In genomic region chrY:22994791-22995190, GRCh38 we compare ENCODE assay signal across 17 cellular contexts. TPM values are rescaled to one million over a fixed set of nuclear protein-coding genes. Genes with fewer than 3 reads are reported as not detected.
"Had no signal": no experiment of that assay in that cellular context is flagged by ENCODE, and none has a peak within 500 bp of the region (broad histone marks: within the 10 kb centered on the region; RNA-seq: fewer than 3 reads in every experiment).

No MANE protein-coding gene starts in this region.

RNA-seq across cellular contexts. Expression of gene BPY2, which starts 10.7 kb away (rescaled TPM):
- total RNA-seq: activated B cell treated with CpG ODN at 0.5 μM for 24 hours; activated CD4-positive, alpha-beta memory T cell treated with anti-CD3 and anti-CD28 coated beads for 36 hours; activated CD4-positive, alpha-beta T cell treated with anti-CD3 and anti-CD28 coated beads, Interleukin-2, amount 10 ng/mL, durations not matched to agents 24 days and 14 days; activated CD8-positive, alpha-beta memory T cell treated with anti-CD3 and anti-CD28 coated beads for 36 hours; activated CD8-positive, alpha-beta T cell treated with anti-CD3 and anti-CD28 coated beads for 36 hours; activated naive CD8-positive, alpha-beta T cell treated with anti-CD3 and anti-CD28 coated beads for 36 hours; activated T-cell treated with anti-CD3 and anti-CD28 coated beads, Interleukin-2, amount 50 U/mL, for 4 hours; activated T-cell treated with anti-CD3 and anti-CD28 coated beads, Interleukin-2, amount 50 U/mL, for 72 hours; activated T-helper 1 cell treated with anti-CD3 and anti-CD28 coated beads, Interleukin-12 subunit alpha, Interleukin-12 subunit beta, Interleukin-2, Interleukin-4 antibody, amounts not matched to agents 30 ng/mL and 10 ng/mL and 1 ng/mL, durations not matched to agents 14 hours and 24 hours and 36 hours; activated T-helper 2 cell treated with anti-CD3 and anti-CD28 coated beads, Interferon-gamma antibody, Interleukin-2, Interleukin-4, amounts not matched to agents 10 μg/mL and 5 μg/mL and 100 μg/mL, durations not matched to agents 14 hours and 24 hours and 36 hours; adrenal gland; aorta; astrocyte; body of pancreas; breast epithelium; cardiac septum; cerebellum had no signal
- polyA plus RNA-seq: adrenal gland, aorta had no signal
